In genomic region chr12:43964966-43965365, GRCh38 we compare ENCODE assay signal across 21 cellular contexts.
DNase-seq lines count a peak whose midpoint lies in the region; ATAC-seq, FAIRE-seq and TF ChIP-seq lines count a peak whose summit lies in the region.
"Had no signal": no experiment of that assay in that cellular context is flagged by ENCODE, and none has a peak within 500 bp of the region (broad histone marks: within the 10 kb centered on the region; RNA-seq: fewer than 3 reads in every experiment).

No MANE protein-coding gene starts in this region.

- POLR2A ChIA-PET in SK-N-SH (lab: Yijun Ruan, JAX), result no interaction called here

- in situ Hi-C loops in brain microvascular endothelial cell (cut with HindIII; ENCODE audit: low pct_ligation_motif_present, low sequenced_read_pairs), result no loop called here

- no peak for TF ChIP-seq EP300 in SK-N-SH (IDR thresholded peaks at IDR 0.05; ENCODE audit: borderline replicate concordance in 1 of 2, low read depth in 1 of 2, low read length in 1 of 2)

- H3F3A ChIP-seq in SK-N-SH (replicated peaks; ENCODE audit: insufficient read depth), result peaks cover 3% of the 10 kb centered on the region

- ATAC-seq in SK-N-SH treated with all-trans-retinoic acid at 6 μM for 48 hours, result no peak
- no peak for ATAC-seq in GM19328 (IDR thresholded peaks at IDR 0.05; ENCODE audit: unreplicated experiment)
- ATAC-seq: A549; naive thymus-derived CD8-positive, alpha-beta T cell; stimulated activated memory B cell treated with anti-CD40 and anti-IgM and Interleukin-4, amounts not matched to agents 10 μg/mL and 1 μg/mL and 100 μg/mL, for 72 hours had no signal

- H3K79me2 ChIP-seq in SK-N-SH (ENCODE audit: insufficient read depth), result no peaks in the 10 kb centered on the region

- H3K9ac ChIP-seq in SK-N-SH, result no peak overlapping the region

- 63% methylated on average over 3 of the region's 3 CpGs for WGBS in SK-N-SH (ENCODE audit: low lambda C conversion rate)

- no peak for TF ChIP-seq RAD21 in SK-N-SH (IDR thresholded peaks at IDR 0.05; ENCODE audit: low read length)

- H3K27ac ChIP-seq in SK-N-SH (ENCODE audit: low read depth in 2 of 2, low read length in 1 of 2), result no peak overlapping the region
- no peak overlapping the region for H3K27ac ChIP-seq in brain microvascular endothelial cell
- H3K27ac ChIP-seq: A549, ovary, sigmoid colon, thoracic aorta had no signal

- no peak overlapping the region for H2AFZ ChIP-seq in SK-N-SH (ENCODE audit: low read depth)

- no peak overlapping the region for H3K4me2 ChIP-seq in SK-N-SH
- H3K4me2 ChIP-seq: A549 had no signal

- peaks cover 2 to 6% of the 10 kb centered on the region in 2 experiments; a peak in 2 of 4 replicates for H3K4me1 ChIP-seq in SK-N-SH (ENCODE audit: control insufficient read depth in 1 of 2, insufficient read depth in 2 of 2, low read depth in 1 of 2, low read length in 1 of 2)

- no peaks in the 10 kb centered on the region for H3K9me2 ChIP-seq in SK-N-SH

- CTCF ChIA-PET in SK-N-SH (lab: Yijun Ruan, JAX), result no interaction called here

- no peaks in the 10 kb centered on the region for H3K36me3 ChIP-seq in SK-N-SH (replicated peaks in 1 of 2; ENCODE audit: control insufficient read depth in 1 of 2, insufficient read depth in 2 of 2, low read length in 1 of 2)
- H3K36me3 ChIP-seq in brain microvascular endothelial cell (replicated peaks), result no peaks in the 10 kb centered on the region
- H3K36me3 ChIP-seq: ovary, sigmoid colon, thoracic aorta had no signal

- TF ChIP-seq CTCF in SK-N-SH (IDR thresholded peaks at IDR 0.05) (no peak), brain microvascular endothelial cell (IDR thresholded peaks at IDR 0.05; ENCODE audit: low read depth, low read length, missing control alignments) (no peak)

- H3K27me3 ChIP-seq in SK-N-SH (ENCODE audit: insufficient read depth) (no peaks in the 10 kb centered on the region), brain microvascular endothelial cell (replicated peaks) (no peaks in the 10 kb centered on the region)
- H3K27me3 ChIP-seq: ovary, sigmoid colon had no signal

- H4K20me1 ChIP-seq in SK-N-SH (ENCODE audit: insufficient read depth), result no peaks in the 10 kb centered on the region

- H3K9me3 ChIP-seq in SK-N-SH, result no peaks in the 10 kb centered on the region
- H3K9me3 ChIP-seq: A549, ovary, sigmoid colon, thoracic aorta had no signal

- DNase-seq in SK-N-SH (no peak), brain microvascular endothelial cell (peak; percentile 35), iPS-NIHi11 (ENCODE audit: low spot score) (peak; percentile 17), stromal cell of bone marrow (ENCODE audit: low read depth) (peak; percentile 21), GM12892 (ENCODE audit: insufficient read length) (no peak), activated gamma-delta T cell treated with Interleukin-2 at 50 U/mL for 16 hours (no peak)
- DNase-seq: activated CD4-positive, alpha-beta T cell treated with anti-CD3 and anti-CD28 coated beads, Interleukin-2, amount 10 ng/mL, durations not matched to agents 24 days and 14 days; C1 segment of cervical spinal cord; Kasumi-1; naive thymus-derived CD8-positive, alpha-beta T cell; NCI-H2171; ovary; sigmoid colon had no signal

- no peak for TF ChIP-seq POLR2A in GM12892 (IDR thresholded peaks at IDR 0.05; ENCODE audit: low read depth, low read length)

- no peak for FAIRE-seq in GM12892 (lab: Jason Lieb, UNC)
- FAIRE-seq: A549, colon, endometrium, frontal cortex had no signal

- H3K4me3 ChIP-seq in SK-N-SH (ENCODE audit: low read depth in 2 of 2, low read length in 1 of 2) (no peak overlapping the region), brain microvascular endothelial cell (ENCODE audit: low read depth, low read length) (no peak overlapping the region)
- H3K4me3 ChIP-seq: A549, ovary, sigmoid colon, thoracic aorta had no signal

TF ChIP-seq in SK-N-SH treated with all-trans-retinoic acid at 6 μM for 48 hours, 23 proteins besides CTCF, POLR2A, EP300 and RAD21:
- TF ChIP-seq ZFP30 (CRISPR knock-in tag; IDR thresholded peaks at IDR 0.05), result no peak
- peak; percentile 90 for TF ChIP-seq ZFP3 (CRISPR knock-in tag; IDR thresholded peaks at IDR 0.05)
- no peak for TF ChIP-seq SNAI2 (CRISPR knock-in tag; IDR thresholded peaks at IDR 0.05)

TF ChIP-seq in SK-N-SH, 30 proteins besides CTCF, POLR2A, EP300 and RAD21:
- no peak for TF ChIP-seq NRF1 (IDR thresholded peaks at IDR 0.05; ENCODE audit: low read depth, low read length)
- no peak for TF ChIP-seq FOXM1 (IDR thresholded peaks at IDR 0.05; ENCODE audit: low read depth)
- TF ChIP-seq FOSL2 (IDR thresholded peaks at IDR 0.05; ENCODE audit: borderline replicate concordance, low read depth), result no peak
- TF ChIP-seq FOXJ3 (CRISPR knock-in tag; IDR thresholded peaks at IDR 0.05), result no peak
- TF ChIP-seq, protein P1, sequence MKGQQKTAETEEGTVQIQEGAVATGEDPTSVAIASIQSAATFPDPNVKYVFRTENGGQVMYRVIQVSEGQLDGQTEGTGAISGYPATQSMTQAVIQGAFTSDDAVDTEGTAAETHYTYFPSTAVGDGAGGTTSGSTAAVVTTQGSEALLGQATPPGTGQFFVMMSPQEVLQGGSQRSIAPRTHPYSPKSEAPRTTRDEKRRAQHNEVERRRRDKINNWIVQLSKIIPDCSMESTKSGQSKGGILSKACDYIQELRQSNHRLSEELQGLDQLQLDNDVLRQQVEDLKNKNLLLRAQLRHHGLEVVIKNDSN (IDR thresholded peaks at IDR 0.05; ENCODE audit: borderline replicate concordance, low read depth), result no peak
- no peak for TF ChIP-seq RFX5 (IDR thresholded peaks at IDR 0.05; ENCODE audit: low read length)
- no peak for TF ChIP-seq TCF12 (IDR thresholded peaks at IDR 0.05)
- TF ChIP-seq TAF1 (IDR thresholded peaks at IDR 0.05; ENCODE audit: borderline replicate concordance, low read depth, low read length), result no peak
- TF ChIP-seq GABPA (IDR thresholded peaks at IDR 0.05; ENCODE audit: low read depth), result no peak
- TF ChIP-seq MXI1 (IDR thresholded peaks at IDR 0.05; ENCODE audit: low read depth, low read length), result no peak
- no peak for TF ChIP-seq IRF3 (IDR thresholded peaks at IDR 0.05; ENCODE audit: low read depth, low read length)
- TF ChIP-seq MEF2A (IDR thresholded peaks at IDR 0.05; ENCODE audit: borderline replicate concordance, low read depth), result no peak
- TF ChIP-seq NFIC (IDR thresholded peaks at IDR 0.05; ENCODE audit: borderline replicate concordance), result no peak
- no peak for TF ChIP-seq RCOR1 (IDR thresholded peaks at IDR 0.05; ENCODE audit: low read length)
- TF ChIP-seq, protein P2, sequence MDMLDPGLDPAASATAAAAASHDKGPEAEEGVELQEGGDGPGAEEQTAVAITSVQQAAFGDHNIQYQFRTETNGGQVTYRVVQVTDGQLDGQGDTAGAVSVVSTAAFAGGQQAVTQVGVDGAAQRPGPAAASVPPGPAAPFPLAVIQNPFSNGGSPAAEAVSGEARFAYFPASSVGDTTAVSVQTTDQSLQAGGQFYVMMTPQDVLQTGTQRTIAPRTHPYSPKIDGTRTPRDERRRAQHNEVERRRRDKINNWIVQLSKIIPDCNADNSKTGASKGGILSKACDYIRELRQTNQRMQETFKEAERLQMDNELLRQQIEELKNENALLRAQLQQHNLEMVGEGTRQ (IDR thresholded peaks at IDR 0.05; ENCODE audit: borderline replicate concordance, low read depth, low read length), result no peak
- TF ChIP-seq ELF1 (IDR thresholded peaks at IDR 0.05), result no peak

Comparison
In these comparisons a context has a peak if more than half of its experiments do, and no peak if none do; other contexts are left out.
1. DNase-seq: peak in brain microvascular endothelial cell (single experiment), iPS-NIHi11 (single experiment) and stromal cell of bone marrow (single experiment); none in SK-N-SH (single experiment), GM12892 (single experiment) and activated gamma-delta T cell treated with Interleukin-2 at 50 U/mL for 16 hours (single experiment).